16 cellular contexts compared by ENCODE assay signal in the genomic region with DNA sequence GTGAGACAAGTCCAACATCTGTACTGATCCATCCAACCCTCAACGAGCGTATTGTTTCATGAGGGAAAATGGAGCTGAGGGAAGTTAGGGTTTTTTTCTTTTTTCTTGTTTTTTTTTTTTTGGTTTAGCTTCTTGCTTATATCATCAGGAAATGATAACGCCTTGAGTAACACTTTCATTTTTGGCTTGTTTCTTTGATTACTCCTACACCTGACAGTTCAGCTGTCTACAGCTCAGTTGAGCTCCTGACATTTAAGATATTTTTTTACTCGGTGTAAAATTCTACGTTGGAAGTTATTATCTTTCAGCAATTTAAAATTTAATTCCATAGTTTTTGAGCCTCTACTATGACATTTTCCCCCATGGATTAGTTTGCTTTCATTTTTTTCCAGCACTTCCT.
DNase-seq lines count a peak whose midpoint lies in the region; ATAC-seq, FAIRE-seq and TF ChIP-seq lines count a peak whose summit lies in the region.
"Had no signal": no experiment of that assay in that cellular context is flagged by ENCODE, and none has a peak within 500 bp of the region (broad histone marks: within the 10 kb centered on the region; RNA-seq: fewer than 3 reads in every experiment).

No MANE protein-coding gene starts in this region.

- H3K4me2 ChIP-seq in A549 (no peak overlapping the region), H1 (ENCODE audit: insufficient read depth in 1 of 2, low read depth in 2 of 2, low read length in 2 of 2) (no peak overlapping the region)

- no peak for TF ChIP-seq EP300 in A549 (IDR thresholded peaks at IDR 0.05)
- TF ChIP-seq EP300 in H1 (IDR thresholded peaks at IDR 0.05; ENCODE audit: borderline replicate concordance in 1 of 2, low read depth in 2 of 2, low read length in 2 of 2): no peak

- intact Hi-C loops in pancreas (cut with DNase I): no loop called here

- no peak overlapping the region for H3K23ac ChIP-seq in H1 (ENCODE audit: insufficient read length)

- no peaks in the 10 kb centered on the region for H3K79me1 ChIP-seq in H1 (ENCODE audit: low read depth, low read length)

- H2AFZ ChIP-seq in H1 (ENCODE audit: low read length): no peak overlapping the region

- H3K18ac ChIP-seq in H1 (ENCODE audit: extremely low read depth, low read length): no peak overlapping the region

- no peak overlapping the region for H2BK20ac ChIP-seq in H1 (ENCODE audit: low read length)

- DNase-seq in A549 (ENCODE audit: low read depth in 1 of 2, low spot score in 1 of 2) (no peak), H1 (ENCODE audit: low read depth in 1 of 2, low spot score in 2 of 2) (no peak), NCI-H446 treated with DMSO at 0.1 percent for 48 hours (lab: John Stamatoyannopoulos, UW) (no peak), pancreas (no peak)
- DNase-seq: 8988T; C1 segment of cervical spinal cord; Calu3; CD4-positive, alpha-beta memory T cell; COR-L47; DMS79 treated with DMSO at 0.1 percent for 48 hours; GOT3; H7 had no signal

- no peak overlapping the region for H3K9ac ChIP-seq in H1 (replicated peaks in 1 of 4; ENCODE audit: extremely low read depth in 1 of 4, low read depth in 3 of 4, low read length in 3 of 4)

- POLR2A ChIA-PET in A549 (lab: Yijun Ruan, JAX): no interaction called here
- POLR2A ChIA-PET in H1 (lab: Charles Lee; ENCODE audit: partially characterized antibody): no interaction called here

- WGBS in A549 (ENCODE audit: missing lambda C conversion rate): 18% methylated on average over 5 of the region's 5 CpGs
- WGBS in H1 (ENCODE audit: extremely low coverage in 1 of 2, insufficient coverage in 1 of 2, insufficient read length in 1 of 2, insufficient replicate concordance in 2 of 2, low coverage in 1 of 2, low lambda C conversion rate in 2 of 2, missing lambda C conversion rate in 1 of 2), 2 experiments: 82% methylated on average over 5 of the region's 5 CpGs; no CpG with 5 or more reads in 1 of the 2 experiments
- 59 to 76% methylated on average over 5 of the region's 5 CpGs for WGBS in pancreas, 2 donors

- TF ChIP-seq RAD21 in A549 (conservative IDR thresholded peaks at IDR 0.05 in 1 of 2, IDR thresholded peaks at IDR 0.05 in 1 of 2): no peak
- TF ChIP-seq RAD21 in H1 (IDR thresholded peaks at IDR 0.05 in 1 of 2, conservative IDR thresholded peaks at IDR 0.05 in 1 of 2; ENCODE audit: low read depth in 2 of 2, low read length in 2 of 2): no peak

- FAIRE-seq in A549 (lab: Jason Lieb, UNC) (peak; percentile 54), H1 (lab: Jason Lieb, UNC) (peak; percentile 72), pancreas (lab: Jason Lieb, UNC) (no peak)
- FAIRE-seq: G401.6, GM12892 had no signal

- H3K79me2 ChIP-seq in H1 (ENCODE audit: control insufficient read depth in 1 of 2, insufficient read depth in 2 of 2, low read length in 2 of 2): no peaks in the 10 kb centered on the region

- H4K5ac ChIP-seq in H1 (ENCODE audit: insufficient read length, low read depth, low read length): no peak overlapping the region

- no peaks in the 10 kb centered on the region for H3K4me1 ChIP-seq in A549
- H3K4me1 ChIP-seq in H1 (replicated peaks in 1 of 4; ENCODE audit: control insufficient read depth in 3 of 4, insufficient read depth in 4 of 4, low read length in 3 of 4): no peaks in the 10 kb centered on the region
- no peaks in the 10 kb centered on the region for H3K4me1 ChIP-seq in pancreas

- no peak overlapping the region for H2BK15ac ChIP-seq in H1 (ENCODE audit: low read length)

- no peak overlapping the region for H2BK120ac ChIP-seq in H1 (replicated peaks; ENCODE audit: low read depth, low read length)

- no peak overlapping the region for H3K27ac ChIP-seq in A549
- peak overlapping the region; percentile 31 for H3K27ac ChIP-seq in KOPT-K1 (ENCODE audit: low read depth, low read length, poor library complexity, severe bottlenecking)
- no peak overlapping the region for H3K27ac ChIP-seq in H1 (ENCODE audit: low read depth, low read length)
- no peak overlapping the region for H3K27ac ChIP-seq in pancreas

- H3K9me3 ChIP-seq in A549 (no peaks in the 10 kb centered on the region), KOPT-K1 (ENCODE audit: insufficient read depth, low read length, poor library complexity, severe bottlenecking) (no peaks in the 10 kb centered on the region), H1 (ENCODE audit: insufficient read depth in 2 of 2, low read depth in 1 of 2, low read length in 1 of 2) (no peaks in the 10 kb centered on the region), pancreas (no peaks in the 10 kb centered on the region)

- CTCF ChIA-PET in A549 (lab: Yijun Ruan, JAX): interaction anchor here (0.6 kb wide), 1 partner anchor 9 kb away, joined by 3 read pairs; no protein-coding TSS in a partner anchor
- CTCF ChIA-PET in H1 (lab: Charles Lee; ENCODE audit: partially characterized antibody): no interaction called here

- no peak overlapping the region for H4K91ac ChIP-seq in H1 (replicated peaks; ENCODE audit: insufficient read length, low read length)

- no peaks in the 10 kb centered on the region for H4K20me1 ChIP-seq in H1 (replicated peaks in 1 of 2; ENCODE audit: control insufficient read depth in 1 of 2, insufficient read depth in 2 of 2, low read length in 2 of 2)

- H3K4me3 ChIP-seq in A549 (no peak overlapping the region), H1 (ENCODE audit: extremely low read depth in 1 of 4, insufficient read depth in 2 of 4, low read depth in 3 of 4, low read length in 4 of 4) (no peak overlapping the region), pancreas (no peak overlapping the region)

- H3K27me3 ChIP-seq in H1 (replicated peaks in 1 of 4; ENCODE audit: control insufficient read depth in 3 of 4, extremely low read depth in 1 of 4, insufficient read depth in 3 of 4, low read length in 3 of 4) (no peaks in the 10 kb centered on the region), pancreas (peaks cover 0 to 7% (median 0%) of the 10 kb centered on the region in 4 donors)

- TF ChIP-seq CTCF in A549 (IDR thresholded peaks at IDR 0.05): no peak
- no peak for TF ChIP-seq CTCF in H1 (IDR thresholded peaks at IDR 0.05; ENCODE audit: control extremely low read depth in 1 of 3, insufficient read depth in 1 of 3, low read depth in 1 of 3, low read length in 3 of 3)
- no peak for TF ChIP-seq CTCF in pancreas (IDR thresholded peaks at IDR 0.05)

- no peak overlapping the region for H2BK12ac ChIP-seq in H1 (ENCODE audit: low read depth, low read length)

- no peak overlapping the region for H2AK5ac ChIP-seq in H1 (ENCODE audit: low read depth, low read length)

- H3K14ac ChIP-seq in H1 (ENCODE audit: insufficient read length): no peak overlapping the region

- ATAC-seq in A549 (no peak), esophagus mucosa (no peak), pancreas (no peak)

- no peaks in the 10 kb centered on the region for H3K23me2 ChIP-seq in H1 (ENCODE audit: low read depth, low read length)

- H4K8ac ChIP-seq in H1 (ENCODE audit: extremely low read depth, insufficient read depth, low read length): no peak overlapping the region

- H3K4ac ChIP-seq in H1 (replicated peaks; ENCODE audit: insufficient read length, low read depth, low read length): no peak overlapping the region

- H3K56ac ChIP-seq in H1 (replicated peaks; ENCODE audit: insufficient read length, low read depth, low read length): no peak overlapping the region

- no peak for TF ChIP-seq POLR2A in A549 (IDR thresholded peaks at IDR 0.05; ENCODE audit: low read length)
- TF ChIP-seq POLR2A in H1 (IDR thresholded peaks at IDR 0.05; ENCODE audit: control extremely low read depth in 1 of 2, low read depth in 2 of 2, low read length in 2 of 2): no peak

- H2BK5ac ChIP-seq in H1 (ENCODE audit: low read depth, low read length): no peak overlapping the region

- H3K36me3 ChIP-seq in KOPT-K1 (ENCODE audit: insufficient read depth, low read length): no peaks in the 10 kb centered on the region
- H3K36me3 ChIP-seq in H1 (ENCODE audit: control insufficient read depth in 2 of 4, insufficient read depth in 4 of 4, low read length in 3 of 4): no peaks in the 10 kb centered on the region
- no peaks in the 10 kb centered on the region for H3K36me3 ChIP-seq in pancreas

TF ChIP-seq in A549, 52 proteins besides CTCF, POLR2A, EP300 and RAD21 (continues in another document):
- TF ChIP-seq SMC3 (IDR thresholded peaks at IDR 0.05) (no peak), TP53 (CRISPR knock-in tag; IDR thresholded peaks at IDR 0.05) (no peak), HDAC2 (IDR thresholded peaks at IDR 0.05) (no peak), TFCP2L1 (CRISPR knock-in tag; IDR thresholded peaks at IDR 0.05) (no peak)
- TF ChIP-seq, protein P1, sequence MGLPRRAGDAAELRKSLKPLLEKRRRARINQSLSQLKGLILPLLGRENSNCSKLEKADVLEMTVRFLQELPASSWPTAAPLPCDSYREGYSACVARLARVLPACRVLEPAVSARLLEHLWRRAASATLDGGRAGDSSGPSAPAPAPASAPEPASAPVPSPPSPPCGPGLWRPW (IDR thresholded peaks at IDR 0.05): no peak
- TF ChIP-seq, protein P2, sequence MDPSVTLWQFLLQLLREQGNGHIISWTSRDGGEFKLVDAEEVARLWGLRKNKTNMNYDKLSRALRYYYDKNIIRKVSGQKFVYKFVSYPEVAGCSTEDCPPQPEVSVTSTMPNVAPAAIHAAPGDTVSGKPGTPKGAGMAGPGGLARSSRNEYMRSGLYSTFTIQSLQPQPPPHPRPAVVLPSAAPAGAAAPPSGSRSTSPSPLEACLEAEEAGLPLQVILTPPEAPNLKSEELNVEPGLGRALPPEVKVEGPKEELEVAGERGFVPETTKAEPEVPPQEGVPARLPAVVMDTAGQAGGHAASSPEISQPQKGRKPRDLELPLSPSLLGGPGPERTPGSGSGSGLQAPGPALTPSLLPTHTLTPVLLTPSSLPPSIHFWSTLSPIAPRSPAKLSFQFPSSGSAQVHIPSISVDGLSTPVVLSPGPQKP (IDR thresholded peaks at IDR 0.05; ENCODE audit: low read depth, low read length): no peak

TF ChIP-seq in H1, 55 proteins besides CTCF, POLR2A, EP300 and RAD21 (continues in another document):
- no peak for TF ChIP-seq SRF (IDR thresholded peaks at IDR 0.05; ENCODE audit: low read depth, low read length)
- TF ChIP-seq POLR2AphosphoS5 (IDR thresholded peaks at IDR 0.05; ENCODE audit: low read depth, low read length): no peak
- no peak for TF ChIP-seq CEBPB (IDR thresholded peaks at IDR 0.05; ENCODE audit: low read depth, low read length)
- TF ChIP-seq TAF1 (IDR thresholded peaks at IDR 0.05; ENCODE audit: low read depth, low read length): no peak
- no peak for TF ChIP-seq RXRA (IDR thresholded peaks at IDR 0.05; ENCODE audit: insufficient read depth, low read depth, low read length)
- no peak for TF ChIP-seq FOSL1 (IDR thresholded peaks at IDR 0.05; ENCODE audit: insufficient read depth, low read depth, low read length)
- no peak for TF ChIP-seq USF2 (IDR thresholded peaks at IDR 0.05; ENCODE audit: low read length)
- no peak for TF ChIP-seq EGR1 (IDR thresholded peaks at IDR 0.05; ENCODE audit: borderline replicate concordance, low read depth, low read length)
